8 cellular contexts compared by ENCODE assay signal in genomic region chr3:52246264-52246620, GRCh38. TPM values are rescaled to one million over a fixed set of nuclear protein-coding genes. Genes with fewer than 3 reads are reported as not detected.
DNase-seq lines count a peak whose midpoint lies in the region; ATAC-seq and TF ChIP-seq lines count a peak whose summit lies in the region.

No MANE protein-coding gene starts in this region.

- peaks cover 77% of the 10 kb centered on the region for H3K4me1 Mint-ChIP-seq in activated naive CD4-positive, alpha-beta T cell treated with anti-CD3 and anti-CD28 coated beads for 36 hours (ENCODE audit: low read depth)

- no peaks in the 10 kb centered on the region for H3K27me3 Mint-ChIP-seq in activated naive CD4-positive, alpha-beta T cell treated with anti-CD3 and anti-CD28 coated beads for 36 hours (ENCODE audit: low read depth)

- peaks cover 11% of the 10 kb centered on the region for H3K9me3 Mint-ChIP-seq in activated naive CD4-positive, alpha-beta T cell treated with anti-CD3 and anti-CD28 coated beads for 36 hours

- peaks cover 61% of the 10 kb centered on the region for H3K36me3 Mint-ChIP-seq in activated naive CD4-positive, alpha-beta T cell treated with anti-CD3 and anti-CD28 coated beads for 36 hours (ENCODE audit: low read depth)

- H3K27me3 ChIP-seq in breast epithelium (no peaks in the 10 kb centered on the region), upper lobe of right lung (no peaks in the 10 kb centered on the region)

- H3K4me1 ChIP-seq in breast epithelium (peaks cover 0 to 6% of the 10 kb centered on the region in 2 donors), upper lobe of right lung (peaks cover 25% of the 10 kb centered on the region)

- TF ChIP-seq CTCF in breast epithelium (IDR thresholded peaks at IDR 0.05), result no peak
- no peak for TF ChIP-seq CTCF in upper lobe of right lung (IDR thresholded peaks at IDR 0.05)

- no peak for TF ChIP-seq POLR2A in breast epithelium (IDR thresholded peaks at IDR 0.05)

- CTCF ChIA-PET in activated naive CD4-positive, alpha-beta T cell treated with anti-CD3 and anti-CD28 coated beads for 36 hours (lab: Charles Lee), result interaction anchor here (0.6 to 10.5 kb wide), 6 partner anchors 15 to 427 kb away, joined by 3 to 49 read pairs (median 4); partner anchors contain the start of gene WDR82

- H3K4me3 Mint-ChIP-seq in activated naive CD4-positive, alpha-beta T cell treated with anti-CD3 and anti-CD28 coated beads for 36 hours, result peak overlapping the region; percentile 79

- peak overlapping the region; percentile 85 to 95 for H3K27ac ChIP-seq in breast epithelium
- H3K27ac ChIP-seq in upper lobe of right lung, result peak overlapping the region; percentile 91

- H3K9me3 ChIP-seq in breast epithelium, result no peaks in the 10 kb centered on the region
- no peaks in the 10 kb centered on the region for H3K9me3 ChIP-seq in upper lobe of right lung

- H3K4me3 ChIP-seq in breast epithelium (peak overlapping the region; percentile 55 to 90 (median 71)), upper lobe of right lung (peak overlapping the region; percentile 68)

- H3K36me3 ChIP-seq in breast epithelium, result no peaks in the 10 kb centered on the region
- peaks cover 26% of the 10 kb centered on the region for H3K36me3 ChIP-seq in upper lobe of right lung

- ATAC-seq in upper lobe of right lung (no peak), GM21786 (IDR thresholded peaks at IDR 0.05; ENCODE audit: unreplicated experiment) (no peak), GM19395 (IDR thresholded peaks at IDR 0.05; ENCODE audit: unreplicated experiment) (no peak)

- intact Hi-C loops in activated naive CD4-positive, alpha-beta T cell treated with anti-CD3 and anti-CD28 coated beads for 36 hours (cut with micrococcal nuclease), result no loop called here
- intact Hi-C loops in breast epithelium (cut with DNase I; ENCODE audit: low total_unique reads), result no loop called here
- intact Hi-C loops in upper lobe of right lung (cut with DNase I), result no loop called here

- DNase-seq in activated naive CD4-positive, alpha-beta T cell treated with anti-CD3 and anti-CD28 coated beads for 36 hours, result peak; percentile 31
- DNase-seq in activated naive CD4-positive, alpha-beta T cell (lab: John Stamatoyannopoulos, UW), result no peak
- DNase-seq in breast epithelium (ENCODE audit: low spot score in 2 of 2) (no peak), mesenteric fat pad (ENCODE audit: low spot score) (peak; percentile 47), upper lobe of right lung (no peak)
- no peak for DNase-seq in effector CD8-positive, alpha-beta T cell (lab: John Stamatoyannopoulos, UW)

- H3K27ac Mint-ChIP-seq in activated naive CD4-positive, alpha-beta T cell treated with anti-CD3 and anti-CD28 coated beads for 36 hours, result peak overlapping the region; percentile 90

RNA-seq across cellular contexts. Expression of gene PPM1M, which starts 0.7 kb away (rescaled TPM):
- 100 to 1,000 TPM; 107 to 108 TPM for total RNA-seq in activated naive CD4-positive, alpha-beta T cell treated with anti-CD3 and anti-CD28 coated beads for 36 hours
- total RNA-seq in breast epithelium (10 to 100 TPM; 15.4 to 31.2 (median 20.2) TPM), mesenteric fat pad (26.8 TPM), upper lobe of right lung (44.0 TPM)

RNA-seq across cellular contexts. Expression of gene TWF2, which starts 7.3 kb away (rescaled TPM):
- 10 to 100 TPM; 89.1 to 91.3 TPM for total RNA-seq in activated naive CD4-positive, alpha-beta T cell treated with anti-CD3 and anti-CD28 coated beads for 36 hours
- 10 to 100 TPM; 52.7 to 84.5 (median 65.2) TPM for total RNA-seq in breast epithelium
- 52.4 TPM for total RNA-seq in mesenteric fat pad
- 50.4 TPM for total RNA-seq in upper lobe of right lung

RNA-seq across cellular contexts. Expression of gene TLR9, which starts 20.8 kb away (rescaled TPM):
- under 1 TPM; 0.62 to 0.89 TPM for total RNA-seq in activated naive CD4-positive, alpha-beta T cell treated with anti-CD3 and anti-CD28 coated beads for 36 hours
- total RNA-seq in breast epithelium, result under 1 TPM in 1 of 3 donors, not detected in 2; 0.29 TPM
- 0.19 TPM for total RNA-seq in mesenteric fat pad
- 0.87 TPM for total RNA-seq in upper lobe of right lung

RNA-seq across cellular contexts. Expression of gene WDR82, which starts 32.2 kb away (rescaled TPM):
- total RNA-seq in activated naive CD4-positive, alpha-beta T cell treated with anti-CD3 and anti-CD28 coated beads for 36 hours, result 100 to 1,000 TPM; 176 to 177 TPM
- total RNA-seq in breast epithelium (10 to 100 TPM; 49.6 to 53.1 (median 52.1) TPM), mesenteric fat pad (52.7 TPM), upper lobe of right lung (61.9 TPM)

RNA-seq across cellular contexts. Expression of gene GLYCTK, which starts 41.4 kb away (rescaled TPM):
- total RNA-seq in activated naive CD4-positive, alpha-beta T cell treated with anti-CD3 and anti-CD28 coated beads for 36 hours, result 10 to 100 TPM; 25.9 to 27.7 TPM
- total RNA-seq in breast epithelium (10 to 100 TPM in 1 of 3 donors, 1 to 10 TPM in 2; 7.3 to 17.8 (median 9.5) TPM), mesenteric fat pad (14.1 TPM), upper lobe of right lung (11.5 TPM)

Comparison
In these comparisons a context has a peak if more than half of its experiments do, and no peak if none do; other contexts are left out.
1. DNase-seq: peak in activated naive CD4-positive, alpha-beta T cell treated with anti-CD3 and anti-CD28 coated beads for 36 hours (single experiment) and mesenteric fat pad (single experiment); none in activated naive CD4-positive, alpha-beta T cell (0 of 4), breast epithelium (0 of 2), upper lobe of right lung (single experiment) and effector CD8-positive, alpha-beta T cell (single experiment).